ENCODE assay signal across 8 cellular contexts in genomic region chr14:103627073-103628025, GRCh38. TPM values are rescaled to one million over a fixed set of nuclear protein-coding genes. Genes with fewer than 3 reads are reported as not detected.
A peak's percentile ranks its signal among the peaks of the same experiment; 100 is the strongest.
DNase-seq lines count a peak whose midpoint lies in the region; ATAC-seq and TF ChIP-seq lines count a peak whose summit lies in the region.

No MANE protein-coding gene starts in this region.

- H3K27ac Mint-ChIP-seq in T-helper 2 cell treated with Interferon-gamma antibody and Interleukin-4, amounts not matched to agents 5 μg/mL and 100 μg/mL, for 36 hours: peak overlapping the region; percentile 41
- H3K27ac Mint-ChIP-seq in activated naive CD8-positive, alpha-beta T cell treated with anti-CD3 and anti-CD28 coated beads for 36 hours: no peak overlapping the region

- DNase-seq in T-helper 2 cell treated with Interferon-gamma antibody and Interleukin-4, amounts not matched to agents 5 μg/mL and 100 μg/mL, for 36 hours (ENCODE audit: low spot score): no peak
- DNase-seq in T-helper 2 cell (no peak), suprapubic skin (ENCODE audit: low spot score in 2 of 2) (no peak), NCI-H128 (lab: John Stamatoyannopoulos, UW; ENCODE audit: unreplicated experiment) (no peak)
- no peak for DNase-seq in activated naive CD8-positive, alpha-beta T cell treated with anti-CD3 and anti-CD28 coated beads for 36 hours

- H3K4me1 Mint-ChIP-seq in T-helper 2 cell treated with Interferon-gamma antibody and Interleukin-4, amounts not matched to agents 5 μg/mL and 100 μg/mL, for 36 hours (ENCODE audit: low read depth): peaks cover 21% of the 10 kb centered on the region
- peaks cover 24% of the 10 kb centered on the region for H3K4me1 Mint-ChIP-seq in activated naive CD8-positive, alpha-beta T cell treated with anti-CD3 and anti-CD28 coated beads for 36 hours

- peak overlapping the region; percentile 9 for H3K4me3 Mint-ChIP-seq in T-helper 2 cell treated with Interferon-gamma antibody and Interleukin-4, amounts not matched to agents 5 μg/mL and 100 μg/mL, for 36 hours
- peak overlapping the region; percentile 32 for H3K4me3 Mint-ChIP-seq in activated naive CD8-positive, alpha-beta T cell treated with anti-CD3 and anti-CD28 coated beads for 36 hours

- H3K4me1 ChIP-seq in liver (ENCODE audit: control insufficient read depth in 4 of 4, insufficient read depth in 4 of 4, low read length in 3 of 4) (peaks cover 4 to 21% (median 18%) of the 10 kb centered on the region in 4 donors), suprapubic skin (peaks cover 55% of the 10 kb centered on the region)

- peaks cover 1% of the 10 kb centered on the region for H3K36me3 Mint-ChIP-seq in T-helper 2 cell treated with Interferon-gamma antibody and Interleukin-4, amounts not matched to agents 5 μg/mL and 100 μg/mL, for 36 hours (ENCODE audit: low read depth)
- H3K36me3 Mint-ChIP-seq in activated naive CD8-positive, alpha-beta T cell treated with anti-CD3 and anti-CD28 coated beads for 36 hours: no peaks in the 10 kb centered on the region

- H3K36me3 ChIP-seq in liver (ENCODE audit: control insufficient read depth in 4 of 4, insufficient read depth in 3 of 4, low read depth in 1 of 4, low read length in 3 of 4): no peaks in the 10 kb centered on the region
- H3K36me3 ChIP-seq in suprapubic skin: no peaks in the 10 kb centered on the region

- no peak overlapping the region for H3K4me3 ChIP-seq in liver (ENCODE audit: low read depth in 1 of 3, low read length in 3 of 3)
- peak overlapping the region; percentile 100 for H3K4me3 ChIP-seq in suprapubic skin

- TF ChIP-seq EP300 in suprapubic skin (IDR thresholded peaks at IDR 0.05): no peak

- no peak for TF ChIP-seq CTCF in liver (IDR thresholded peaks at IDR 0.05; ENCODE audit: low read depth, low read length, missing input control)
- no peak for TF ChIP-seq CTCF in suprapubic skin (IDR thresholded peaks at IDR 0.05)

- H3K27ac ChIP-seq in liver (ENCODE audit: low read depth in 1 of 2, low read length in 2 of 2): peak overlapping the region; percentile 97
- H3K27ac ChIP-seq in suprapubic skin: peak overlapping the region; percentile 99

- H3K9me3 ChIP-seq in liver (ENCODE audit: control insufficient read depth in 4 of 4, low read length in 3 of 4): no peaks in the 10 kb centered on the region
- H3K9me3 ChIP-seq in suprapubic skin: no peaks in the 10 kb centered on the region

- TF ChIP-seq RAD21 in liver (IDR thresholded peaks at IDR 0.05): no peak

- 93% methylated on average over 16 of the region's 16 CpGs for WGBS in liver
- whole genome bisulfite sequencing in suprapubic skin: 80% methylated on average over 16 of the region's 16 CpGs

- no peaks in the 10 kb centered on the region for H3K9me3 Mint-ChIP-seq in T-helper 2 cell treated with Interferon-gamma antibody and Interleukin-4, amounts not matched to agents 5 μg/mL and 100 μg/mL, for 36 hours
- no peaks in the 10 kb centered on the region for H3K9me3 Mint-ChIP-seq in activated naive CD8-positive, alpha-beta T cell treated with anti-CD3 and anti-CD28 coated beads for 36 hours

- H3K27me3 Mint-ChIP-seq in T-helper 2 cell treated with Interferon-gamma antibody and Interleukin-4, amounts not matched to agents 5 μg/mL and 100 μg/mL, for 36 hours (ENCODE audit: low read depth): no peaks in the 10 kb centered on the region
- peaks cover 13% of the 10 kb centered on the region for H3K27me3 Mint-ChIP-seq in activated naive CD8-positive, alpha-beta T cell treated with anti-CD3 and anti-CD28 coated beads for 36 hours

- no peaks in the 10 kb centered on the region for H3K27me3 ChIP-seq in liver (ENCODE audit: control insufficient read depth in 4 of 4, insufficient read depth in 4 of 4, low read length in 3 of 4)
- H3K27me3 ChIP-seq in suprapubic skin: no peaks in the 10 kb centered on the region

- no peak overlapping the region for H3K9ac ChIP-seq in liver (ENCODE audit: low read depth in 1 of 2, low read length in 2 of 2)

- ATAC-seq in GM19452 (IDR thresholded peaks at IDR 0.05; ENCODE audit: unreplicated experiment) (no peak), GM21526 (IDR thresholded peaks at IDR 0.05; ENCODE audit: low FRiP score, unreplicated experiment) (no peak)

- no peak for TF ChIP-seq POLR2A in suprapubic skin (IDR thresholded peaks at IDR 0.05)

TF ChIP-seq in liver, 16 proteins besides CTCF, POLR2A, EP300 and RAD21:
- TF ChIP-seq TAF1 (conservative IDR thresholded peaks at IDR 0.05) (no peak), JUND (IDR thresholded peaks at IDR 0.05) (no peak), HNF4G (IDR thresholded peaks at IDR 0.05) (no peak), NR2F2 (IDR thresholded peaks at IDR 0.05) (no peak), HNF4A (conservative IDR thresholded peaks at IDR 0.05) (no peak), MAX (IDR thresholded peaks at IDR 0.05) (no peak), YY1 (IDR thresholded peaks at IDR 0.05) (no peak), SP1 (IDR thresholded peaks at IDR 0.05) (no peak), GABPA (IDR thresholded peaks at IDR 0.05 in 1 of 2, conservative IDR thresholded peaks at IDR 0.05 in 1 of 2) (no peak), REST (IDR thresholded peaks at IDR 0.05) (no peak), FOXA1 (IDR thresholded peaks at IDR 0.05) (no peak), EGR1 (IDR thresholded peaks at IDR 0.05; ENCODE audit: low read depth in 2 of 2) (no peak), RXRA (IDR thresholded peaks at IDR 0.05) (no peak)
- TF ChIP-seq, protein P1, sequence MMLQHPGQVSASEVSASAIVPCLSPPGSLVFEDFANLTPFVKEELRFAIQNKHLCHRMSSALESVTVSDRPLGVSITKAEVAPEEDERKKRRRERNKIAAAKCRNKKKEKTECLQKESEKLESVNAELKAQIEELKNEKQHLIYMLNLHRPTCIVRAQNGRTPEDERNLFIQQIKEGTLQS (IDR thresholded peaks at IDR 0.05): no peak
- TF ChIP-seq, protein P2, sequence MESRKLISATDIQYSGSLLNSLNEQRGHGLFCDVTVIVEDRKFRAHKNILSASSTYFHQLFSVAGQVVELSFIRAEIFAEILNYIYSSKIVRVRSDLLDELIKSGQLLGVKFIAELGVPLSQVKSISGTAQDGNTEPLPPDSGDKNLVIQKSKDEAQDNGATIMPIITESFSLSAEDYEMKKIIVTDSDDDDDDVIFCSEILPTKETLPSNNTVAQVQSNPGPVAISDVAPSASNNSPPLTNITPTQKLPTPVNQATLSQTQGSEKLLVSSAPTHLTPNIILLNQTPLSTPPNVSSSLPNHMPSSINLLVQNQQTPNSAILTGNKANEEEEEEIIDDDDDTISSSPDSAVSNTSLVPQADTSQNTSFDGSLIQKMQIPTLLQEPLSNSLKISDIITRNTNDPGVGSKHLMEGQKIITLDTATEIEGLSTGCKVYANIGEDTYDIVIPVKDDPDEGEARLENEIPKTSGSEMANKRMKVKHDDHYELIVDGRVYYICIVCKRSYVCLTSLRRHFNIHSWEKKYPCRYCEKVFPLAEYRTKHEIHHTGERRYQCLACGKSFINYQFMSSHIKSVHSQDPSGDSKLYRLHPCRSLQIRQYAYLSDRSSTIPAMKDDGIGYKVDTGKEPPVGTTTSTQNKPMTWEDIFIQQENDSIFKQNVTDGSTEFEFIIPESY (IDR thresholded peaks at IDR 0.05): no peak

RNA-seq across cellular contexts. Expression of gene KLC1, which starts 1.7 kb away (rescaled TPM):
- total RNA-seq in activated naive CD8-positive, alpha-beta T cell treated with anti-CD3 and anti-CD28 coated beads for 36 hours: 10 to 100 TPM; 88.0 to 88.6 TPM
- total RNA-seq in liver: 100 to 1,000 TPM in 1 of 2 donors, 10 to 100 TPM in 1; 61.6 to 131 TPM
- 10 to 100 TPM; 22.9 to 30.4 TPM for polyA plus RNA-seq in liver
- total RNA-seq in suprapubic skin: 100 to 1,000 TPM; 195 to 421 (median 214) TPM
